ENCODE assay signal across 9 cellular contexts in genomic region chr9:124008307-124008854, GRCh38. TPM values are rescaled to one million over a fixed set of nuclear protein-coding genes. Genes with fewer than 3 reads are reported as not detected.
DNase-seq lines count a peak whose midpoint lies in the region; ATAC-seq lines count a peak whose summit lies in the region.
"Had no signal": no experiment of that assay in that cellular context is flagged by ENCODE, and none has a peak within 500 bp of the region (broad histone marks: within the 10 kb centered on the region; RNA-seq: fewer than 3 reads in every experiment).

No MANE protein-coding gene starts in this region.

- no peak overlapping the region for H3K4me3 Mint-ChIP-seq in T-helper 1 cell treated with Interleukin-12 subunit alpha and Interleukin-12 subunit beta and Interleukin-4 antibody, amounts not matched to agents 30 μg/mL and 1 μg/mL, for 36 hours
- peak overlapping the region; percentile 30 for H3K4me3 Mint-ChIP-seq in dendritic cell treated with granulocyte-macrophage colony-stimulating factor and Interleukin-4, amounts not matched to agents 40 ng/mL and 50 ng/mL, for 4 days

- H3K27me3 Mint-ChIP-seq in T-helper 1 cell treated with Interleukin-12 subunit alpha and Interleukin-12 subunit beta and Interleukin-4 antibody, amounts not matched to agents 30 μg/mL and 1 μg/mL, for 36 hours (ENCODE audit: low read depth) = peaks cover 75% of the 10 kb centered on the region
- H3K27me3 Mint-ChIP-seq in dendritic cell treated with granulocyte-macrophage colony-stimulating factor and Interleukin-4, amounts not matched to agents 40 ng/mL and 50 ng/mL, for 4 days = peaks cover 97% of the 10 kb centered on the region

- H3K4me1 Mint-ChIP-seq in T-helper 1 cell treated with Interleukin-12 subunit alpha and Interleukin-12 subunit beta and Interleukin-4 antibody, amounts not matched to agents 30 μg/mL and 1 μg/mL, for 36 hours (ENCODE audit: low read depth) = peaks cover 7% of the 10 kb centered on the region
- peaks cover 77% of the 10 kb centered on the region for H3K4me1 Mint-ChIP-seq in dendritic cell treated with granulocyte-macrophage colony-stimulating factor and Interleukin-4, amounts not matched to agents 40 ng/mL and 50 ng/mL, for 4 days (ENCODE audit: low read depth)

- peaks cover 3% of the 10 kb centered on the region for H3K36me3 Mint-ChIP-seq in T-helper 1 cell treated with Interleukin-12 subunit alpha and Interleukin-12 subunit beta and Interleukin-4 antibody, amounts not matched to agents 30 μg/mL and 1 μg/mL, for 36 hours (ENCODE audit: low read depth)
- H3K36me3 Mint-ChIP-seq in dendritic cell treated with granulocyte-macrophage colony-stimulating factor and Interleukin-4, amounts not matched to agents 40 ng/mL and 50 ng/mL, for 4 days (ENCODE audit: low read depth) = no peaks in the 10 kb centered on the region

- intact Hi-C loops in dendritic cell treated with granulocyte-macrophage colony-stimulating factor and Interleukin-4, amounts not matched to agents 40 ng/mL and 50 ng/mL, for 4 days (cut with micrococcal nuclease) = no loop called here

- peak overlapping the region in 1 of 21 experiments; percentile 44 for H3K27ac ChIP-seq in skin epidermis
- H3K27ac ChIP-seq: PC-9 had no signal

- DNase-seq in T-helper 1 cell (no peak), NCI-H2029 (lab: John Stamatoyannopoulos, UW) (peak; percentile 34), G401 (ENCODE audit: low spot score) (no peak), mesenteric fat pad (ENCODE audit: low spot score) (no peak)
- DNase-seq: PC-9 had no signal

- ATAC-seq in GM18861 (IDR thresholded peaks at IDR 0.05; ENCODE audit: unreplicated experiment) = no peak

- in situ Hi-C loops in G401 (cut with HindIII; ENCODE audit: low sequenced_read_pairs) = no loop called here

- peak overlapping the region in 4 of 7 experiments; percentile 5 to 32 (median 10) for H3K4me3 ChIP-seq in skin epidermis
- H3K4me3 ChIP-seq: PC-9 had no signal

- no peaks in the 10 kb centered on the region for H3K9me3 Mint-ChIP-seq in T-helper 1 cell treated with Interleukin-12 subunit alpha and Interleukin-12 subunit beta and Interleukin-4 antibody, amounts not matched to agents 30 μg/mL and 1 μg/mL, for 36 hours
- H3K9me3 Mint-ChIP-seq in dendritic cell treated with granulocyte-macrophage colony-stimulating factor and Interleukin-4, amounts not matched to agents 40 ng/mL and 50 ng/mL, for 4 days = no peaks in the 10 kb centered on the region

- H3K27ac Mint-ChIP-seq in T-helper 1 cell treated with Interleukin-12 subunit alpha and Interleukin-12 subunit beta and Interleukin-4 antibody, amounts not matched to agents 30 μg/mL and 1 μg/mL, for 36 hours = peak overlapping the region; percentile 59
- no peak overlapping the region for H3K27ac Mint-ChIP-seq in dendritic cell treated with granulocyte-macrophage colony-stimulating factor and Interleukin-4, amounts not matched to agents 40 ng/mL and 50 ng/mL, for 4 days

RNA-seq across cellular contexts. Expression of gene LHX2, which starts 3.2 kb away (rescaled TPM):
- total RNA-seq in G401 (2014; rRNA removed; shearing (Covaris generic)) = 31.6 and 36.9 TPM in 2 replicates
- total RNA-seq in mesenteric fat pad = 0.80 TPM

Comparison
In these comparisons a context has a peak if more than half of its experiments do, and no peak if none do; other contexts are left out.
1. RNA of gene LHX2, which starts 3.2 kb away (total RNA-seq): 31.6 to 36.9 TPM in G401; 0.80 TPM in mesenteric fat pad (single experiment); every median in the first group is over 10 times any median in the second.